Comparison of ENCODE assay signal across 17 cellular contexts in the genomic region with DNA sequence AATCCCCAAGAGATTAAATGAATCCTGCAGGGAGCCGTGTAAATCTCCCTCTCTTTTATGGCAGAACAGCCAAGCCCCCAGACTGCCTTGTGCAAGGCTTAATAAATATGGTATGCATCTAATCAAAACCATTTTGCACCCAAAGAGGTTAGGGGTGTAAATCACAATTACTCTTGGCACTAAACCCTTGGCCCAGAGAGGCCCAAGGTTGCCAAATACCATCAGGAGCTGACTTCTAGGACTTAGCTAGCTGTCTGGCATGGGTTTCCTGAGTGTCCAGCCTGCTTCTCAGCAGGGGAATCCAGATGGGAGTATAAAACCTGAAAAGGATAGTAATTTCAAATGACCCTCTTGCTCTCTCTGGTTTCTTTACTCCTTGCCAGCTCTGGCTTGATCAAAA.
"Had no signal": no experiment of that assay in that cellular context is flagged by ENCODE, and none has a peak within 500 bp of the region (broad histone marks: within the 10 kb centered on the region; RNA-seq: fewer than 3 reads in every experiment).

No MANE protein-coding gene starts in this region.

- FAIRE-seq: frontal cortex, pancreas, small intestine had no signal

- H3K4me3 ChIP-seq: heart left ventricle, mucosa of descending colon, pancreas had no signal

- H3K9me3 Mint-ChIP-seq: dendritic cell treated with granulocyte-macrophage colony-stimulating factor and Interleukin-4, amounts not matched to agents 40 ng/mL and 50 ng/mL, for 4 days had no signal

- H3K27me3 Mint-ChIP-seq: dendritic cell treated with granulocyte-macrophage colony-stimulating factor and Interleukin-4, amounts not matched to agents 40 ng/mL and 50 ng/mL, for 4 days; effector memory CD8-positive, alpha-beta T cell had no signal

- H3K36me3 Mint-ChIP-seq: naive thymus-derived CD8-positive, alpha-beta T cell had no signal

- H3K4me1 Mint-ChIP-seq: naive thymus-derived CD8-positive, alpha-beta T cell had no signal

- H3K27ac Mint-ChIP-seq: dendritic cell treated with granulocyte-macrophage colony-stimulating factor and Interleukin-4, amounts not matched to agents 40 ng/mL and 50 ng/mL, for 4 days; effector memory CD8-positive, alpha-beta T cell; naive thymus-derived CD8-positive, alpha-beta T cell; progenitor cell of endocrine pancreas had no signal

- H3K4me3 Mint-ChIP-seq: dendritic cell treated with granulocyte-macrophage colony-stimulating factor and Interleukin-4, amounts not matched to agents 40 ng/mL and 50 ng/mL, for 4 days; effector memory CD8-positive, alpha-beta T cell; naive thymus-derived CD8-positive, alpha-beta T cell had no signal

- DNase-seq: effector memory CD8-positive, alpha-beta T cell; erythroblast; heart left ventricle; hippocampal formation; kidney glomerular epithelial cell; mucosa of descending colon; naive thymus-derived CD8-positive, alpha-beta T cell; occipital lobe; pancreas; right cardiac atrium; small intestine; stimulated activated CD4-positive, alpha-beta T cell treated with anti-CD3 and anti-CD28 coated beads, Interleukin-2, amount 100 ng/mL, for 48 hours; stimulated activated naive CD4-positive, alpha-beta T cell treated with Interleukin-2 at 50 U/mL for 16 hours; trophoblast cell had no signal

- ATAC-seq: effector memory CD8-positive, alpha-beta T cell; heart left ventricle; mucosa of descending colon; naive thymus-derived CD8-positive, alpha-beta T cell; pancreas; right cardiac atrium had no signal
